25 cellular contexts compared by ENCODE assay signal in the genomic region with DNA sequence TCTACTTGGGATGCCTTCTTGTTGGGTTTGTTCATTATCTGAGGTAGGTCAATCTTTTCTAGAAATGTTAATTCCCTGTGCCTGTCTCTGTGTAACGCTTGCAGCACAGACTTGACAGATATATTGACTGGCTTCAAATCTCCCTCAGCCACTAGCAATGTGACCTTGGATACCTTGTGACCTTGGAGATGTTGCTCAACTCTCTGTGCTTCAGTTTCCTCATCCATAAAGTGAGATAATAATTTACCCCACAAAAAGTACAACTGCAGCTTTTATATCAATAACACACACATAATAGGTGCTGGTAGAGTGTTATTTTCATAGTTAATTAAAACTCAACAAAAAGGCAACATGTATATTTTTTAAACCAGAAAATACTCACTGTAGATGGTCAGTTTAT. TPM values are rescaled to one million over a fixed set of nuclear protein-coding genes. Genes with fewer than 3 reads are reported as not detected.
"Had no signal": no experiment of that assay in that cellular context is flagged by ENCODE, and none has a peak within 500 bp of the region (broad histone marks: within the 10 kb centered on the region; RNA-seq: fewer than 3 reads in every experiment).

No MANE protein-coding gene starts in this region.

- H3K4me2 ChIP-seq: SK-N-SH had no signal

- H3K9me2 ChIP-seq: SK-N-SH had no signal

- DNase-seq: IMR-90; Karpas-422; KG1; MG63; NCI-H1092; NCI-H1105 treated with DMSO at 0.1 percent for 48 hours; NCI-H1417 treated with DMSO at 0.1 percent for 48 hours; NCI-H146; NCI-H1694 treated with DMSO at 0.1 percent for 48 hours; NCI-H1930; NCI-H2081; NCI-H2171; NCI-H226; NCI-H446; NCI-H510A; NCI-H524 treated with DMSO at 0.1 percent for 48 hours; NCI-H69; NCI-H774; NK-92 treated with Interleukin-12 subunit alpha and Interleukin-12 subunit beta, amount 100 ng/mL, for 24 hours; PC-3; SHP77; SK-N-SH; SW 1271 had no signal

- H3K9me3 ChIP-seq: MG63, SK-N-SH had no signal

- H3K4me3 ChIP-seq: MG63 had no signal

- H3K27ac ChIP-seq: RWPE1 had no signal

- H3K9ac ChIP-seq: SK-N-SH had no signal

- ATAC-seq: Panc1, PC-3 had no signal

- H3K36me3 ChIP-seq: MG63 had no signal

RNA-seq across cellular contexts. Expression of a gene that starts 52.9 kb away (rescaled TPM):
- total RNA-seq: IMR-90 had no signal
- polyA plus RNA-seq: IMR-90 had no signal
